In genomic region chr7:106111671-106112117, GRCh38 we compare ENCODE assay signal across 1 cellular context.
TF ChIP-seq lines count a peak whose summit lies in the region.

No MANE protein-coding gene starts in this region.

TF ChIP-seq in HEK293, 187 proteins besides CTCF, POLR2A, EP300 and RAD21 (continued from another document and continues in another):
- TF ChIP-seq ZNF148 (tag by site-specific recombination; IDR thresholded peaks at IDR 0.05; ENCODE audit: borderline replicate concordance) = no peak
- TF ChIP-seq ELK4 (IDR thresholded peaks at IDR 0.05; ENCODE audit: borderline replicate concordance, low read depth, low read length) = no peak
- TF ChIP-seq ZNF274 (IDR thresholded peaks at IDR 0.05; ENCODE audit: low read length) = no peak
- TF ChIP-seq ZNF274 (tag by site-specific recombination; IDR thresholded peaks at IDR 0.05; ENCODE audit: borderline replicate concordance) = no peak
- TF ChIP-seq ZNF19 (tag by site-specific recombination; IDR thresholded peaks at IDR 0.05; ENCODE audit: low read depth) = no peak
- TF ChIP-seq ZNF184 (tag by site-specific recombination; IDR thresholded peaks at IDR 0.05) = 0 out of 2 replicates have a peak, but pooled peaks have one; percentile 27
- peak; percentile 64 for TF ChIP-seq ZFHX2 (tag by site-specific recombination; conservative IDR thresholded peaks at IDR 0.05)
- TF ChIP-seq GFI1B (tag by site-specific recombination; IDR thresholded peaks at IDR 0.05) = no peak
- TF ChIP-seq ZNF580 (tag by site-specific recombination; IDR thresholded peaks at IDR 0.05) = no peak
- no peak for TF ChIP-seq KLF7 (tag by site-specific recombination; IDR thresholded peaks at IDR 0.05; ENCODE audit: borderline replicate concordance)
- TF ChIP-seq ZNF391 (tag by site-specific recombination; IDR thresholded peaks at IDR 0.05; ENCODE audit: borderline replicate concordance, low read depth) = no peak
- no peak for TF ChIP-seq ZNF670 (tag by site-specific recombination; IDR thresholded peaks at IDR 0.05; ENCODE audit: low read depth)
- 0 out of 2 replicates have a peak, but pooled peaks have one; percentile 40 for TF ChIP-seq ZXDB (tag by site-specific recombination; IDR thresholded peaks at IDR 0.05)
- TF ChIP-seq KLF1 (tag by site-specific recombination; IDR thresholded peaks at IDR 0.05) = 0 out of 2 replicates have a peak, but pooled peaks have one; percentile 40
- no peak for TF ChIP-seq ZNF626 (tag by site-specific recombination; IDR thresholded peaks at IDR 0.05)
- TF ChIP-seq BCL6B (tag by site-specific recombination; IDR thresholded peaks at IDR 0.05) = no peak
- TF ChIP-seq ZNF488 (tag by site-specific recombination; IDR thresholded peaks at IDR 0.05) = no peak
- TF ChIP-seq PBX3 (CRISPR knock-in tag; IDR thresholded peaks at IDR 0.05) = no peak
- TF ChIP-seq ZNF654 (tag by site-specific recombination; IDR thresholded peaks at IDR 0.05; ENCODE audit: low read depth) = no peak
- no peak for TF ChIP-seq PRDM2 (tag by site-specific recombination; IDR thresholded peaks at IDR 0.05; ENCODE audit: borderline replicate concordance)
- peak; percentile 95 for TF ChIP-seq GLIS2 (tag by site-specific recombination; IDR thresholded peaks at IDR 0.05)
- TF ChIP-seq ZSCAN5A (tag by site-specific recombination; IDR thresholded peaks at IDR 0.05) = no peak
- no peak for TF ChIP-seq ZNF707 (tag by site-specific recombination; IDR thresholded peaks at IDR 0.05)
- TF ChIP-seq SP3 (tag by site-specific recombination; IDR thresholded peaks at IDR 0.05) = no peak
- TF ChIP-seq ZNF114 (tag by site-specific recombination; IDR thresholded peaks at IDR 0.05) = no peak
- no peak for TF ChIP-seq ZSCAN18 (tag by site-specific recombination; IDR thresholded peaks at IDR 0.05)
- no peak for TF ChIP-seq ZNF530 (tag by site-specific recombination; IDR thresholded peaks at IDR 0.05; ENCODE audit: low read depth)
- TF ChIP-seq SP7 (tag by site-specific recombination; IDR thresholded peaks at IDR 0.05) = 0 out of 2 replicates have a peak, but pooled peaks have one; percentile 12
- peak; percentile 27; the same call in 1 of the 2 replicates for TF ChIP-seq EGR2 (tag by site-specific recombination; IDR thresholded peaks at IDR 0.05; ENCODE audit: low read depth)
- no peak for TF ChIP-seq ZNF121 (tag by site-specific recombination; IDR thresholded peaks at IDR 0.05)
- TF ChIP-seq ZNF132 (tag by site-specific recombination; IDR thresholded peaks at IDR 0.05; ENCODE audit: borderline replicate concordance) = no peak
- TF ChIP-seq ZNF704 (tag by site-specific recombination; IDR thresholded peaks at IDR 0.05) = no peak
- TF ChIP-seq ZNF664 (tag by site-specific recombination; IDR thresholded peaks at IDR 0.05) = no peak
- peak; percentile 81; the same call in 1 of the 2 replicates for TF ChIP-seq ZNF660 (tag by site-specific recombination; IDR thresholded peaks at IDR 0.05)
- no peak for TF ChIP-seq ZNF629 (tag by site-specific recombination; IDR thresholded peaks at IDR 0.05)
- TF ChIP-seq ZNF239 (tag by site-specific recombination; IDR thresholded peaks at IDR 0.05) = no peak
- TF ChIP-seq SCRT1 (tag by site-specific recombination; IDR thresholded peaks at IDR 0.05; ENCODE audit: borderline replicate concordance) = no peak
- no peak for TF ChIP-seq ZNF544 (tag by site-specific recombination; IDR thresholded peaks at IDR 0.05)
- no peak for TF ChIP-seq ZNF510 (tag by site-specific recombination; IDR thresholded peaks at IDR 0.05; ENCODE audit: insufficient replicate concordance)
- no peak for TF ChIP-seq WT1 (tag by site-specific recombination; IDR thresholded peaks at IDR 0.05)
- TF ChIP-seq ZNF169 (tag by site-specific recombination; IDR thresholded peaks at IDR 0.05) = no peak
- no peak for TF ChIP-seq ZNF558 (tag by site-specific recombination; IDR thresholded peaks at IDR 0.05)
